Comparison of ENCODE assay signal across 1 cellular context in genomic region chr5:86918246-86918645, GRCh38.
TF ChIP-seq lines count a peak whose summit lies in the region.

No MANE protein-coding gene starts in this region.

TF ChIP-seq in WTC11, 78 proteins besides CTCF, POLR2A, EP300 and RAD21 (continued from another document):
- TF ChIP-seq ATF3 (CRISPR knock-in tag; conservative IDR thresholded peaks at IDR 0.05) (no peak), E2F5 (CRISPR knock-in tag; IDR thresholded peaks at IDR 0.05) (no peak), EMX1 (CRISPR knock-in tag; IDR thresholded peaks at IDR 0.05) (no peak), FOXK1 (CRISPR knock-in tag; IDR thresholded peaks at IDR 0.05) (no peak), ERG (CRISPR knock-in tag; IDR thresholded peaks at IDR 0.05) (no peak), TCF7 (CRISPR knock-in tag; IDR thresholded peaks at IDR 0.05; ENCODE audit: low read depth) (no peak), NFYB (CRISPR knock-in tag; conservative IDR thresholded peaks at IDR 0.05; ENCODE audit: low read depth) (no peak), AR (CRISPR knock-in tag; IDR thresholded peaks at IDR 0.05) (no peak), USF2 (CRISPR knock-in tag; IDR thresholded peaks at IDR 0.05) (no peak), AFF4 (CRISPR knock-in tag; IDR thresholded peaks at IDR 0.05; ENCODE audit: borderline replicate concordance) (no peak), HMGXB4 (CRISPR knock-in tag; IDR thresholded peaks at IDR 0.05) (no peak), PRDM15 (CRISPR knock-in tag; IDR thresholded peaks at IDR 0.05) (no peak)
TF ChIP-seq in WTC11: peak in this region for 0.
